In genomic region chr12:70812124-70812523, GRCh38 we compare ENCODE assay signal across 22 cellular contexts.
A peak's percentile ranks its signal among the peaks of the same experiment; 100 is the strongest.
DNase-seq lines count a peak whose midpoint lies in the region; ATAC-seq and TF ChIP-seq lines count a peak whose summit lies in the region.
"Had no signal": no experiment of that assay in that cellular context is flagged by ENCODE, and none has a peak within 500 bp of the region (broad histone marks: within the 10 kb centered on the region; RNA-seq: fewer than 3 reads in every experiment).

No MANE protein-coding gene starts in this region.

- H3K4me1 ChIP-seq in OCI-LY3 (ENCODE audit: low read length) (peaks cover 9% of the 10 kb centered on the region), right lobe of liver (no peaks in the 10 kb centered on the region)
- H3K4me1 ChIP-seq: pancreas had no signal

- H3K4me3 ChIP-seq in OCI-LY3 (ENCODE audit: low read length), result no peak overlapping the region
- no peak overlapping the region for H3K4me3 ChIP-seq in right lobe of liver
- H3K4me3 ChIP-seq: pancreas, skin epidermis had no signal

- WGBS in right lobe of liver (ENCODE audit: insufficient coverage, low coverage, low lambda C conversion rate, missing lambda C conversion rate), result 19% methylated on average over 3 of the region's 3 CpGs

- H2AFZ ChIP-seq in OCI-LY3 (ENCODE audit: low read depth, low read length), result no peak overlapping the region

- no peak overlapping the region for H3K9ac ChIP-seq in OCI-LY3 (ENCODE audit: low read length)

- TF ChIP-seq CTCF in OCI-LY3 (IDR thresholded peaks at IDR 0.05; ENCODE audit: low read depth, low read length) (no peak), right lobe of liver (IDR thresholded peaks at IDR 0.05) (no peak)

- intact Hi-C loops in right lobe of liver (cut with DNase I), result no loop called here

- ATAC-seq in GM18861 (IDR thresholded peaks at IDR 0.05; ENCODE audit: unreplicated experiment) (peak; percentile 89), GM21786 (IDR thresholded peaks at IDR 0.05; ENCODE audit: unreplicated experiment) (peak; percentile 75), right lobe of liver (peak; percentile 82 to 91 (median 84)), HG03565 (IDR thresholded peaks at IDR 0.05; ENCODE audit: unreplicated experiment) (no peak)
- ATAC-seq: foreskin keratinocyte, left ventricle myocardium superior had no signal

- H3K27ac ChIP-seq in OCI-LY3 (ENCODE audit: low read length), result no peak overlapping the region
- H3K27ac ChIP-seq in right lobe of liver, result no peak overlapping the region
- H3K27ac ChIP-seq: foreskin keratinocyte, pancreas, skin epidermis, WERI-Rb-1 had no signal

- H3K27me3 ChIP-seq in OCI-LY3 (ENCODE audit: low read depth, low read length), result no peaks in the 10 kb centered on the region; the same call in none of the 2 replicates
- no peaks in the 10 kb centered on the region for H3K27me3 ChIP-seq in right lobe of liver
- H3K27me3 ChIP-seq: foreskin keratinocyte, pancreas had no signal

- H3K36me3 ChIP-seq in OCI-LY3 (replicated peaks; ENCODE audit: low read depth, low read length) (no peaks in the 10 kb centered on the region), right lobe of liver (no peaks in the 10 kb centered on the region)
- H3K36me3 ChIP-seq: pancreas, WERI-Rb-1 had no signal

- no peaks in the 10 kb centered on the region for H3K79me2 ChIP-seq in OCI-LY3 (ENCODE audit: low read length)

- H3K9me3 ChIP-seq in OCI-LY3 (ENCODE audit: insufficient read depth, low read length) (no peaks in the 10 kb centered on the region), right lobe of liver (no peaks in the 10 kb centered on the region)
- H3K9me3 ChIP-seq: pancreas had no signal

- no peak for TF ChIP-seq POLR2A in right lobe of liver (IDR thresholded peaks at IDR 0.05)

- DNase-seq in right lobe of liver (peak in 2 of 3 donors; percentile 28 to 75), NCI-H526 (lab: John Stamatoyannopoulos, UW) (no peak), NCI-H1930 (lab: John Stamatoyannopoulos, UW) (no peak), NK-92 (lab: John Stamatoyannopoulos, UW; ENCODE audit: unreplicated experiment) (no peak)
- DNase-seq: activated CD4-positive, alpha-beta memory T cell treated with anti-CD3 and anti-CD28 coated beads, Interleukin-2, amount 10 ng/mL, durations not matched to agents 7 days and 5 days; activated T-cell treated with anti-CD3 and anti-CD28 coated beads, Interleukin-2, amount 50 U/mL, for 24 hours; CD4-positive, alpha-beta T cell; foreskin keratinocyte; Kasumi-1; left ventricle myocardium superior; NCI-H2171; NCI-H82; pancreas; stimulated activated CD4-positive, alpha-beta T cell treated with anti-CD3 and anti-CD28 coated beads, Interleukin-4, amount 100 ng/mL, for 24 hours; substantia nigra; T-helper 1 cell; WERI-Rb-1 had no signal

- H3K4me2 ChIP-seq in OCI-LY3 (ENCODE audit: low read length), result 0 out of 2 replicates have a peak overlapping the region, but pooled peaks have one; percentile 10

- H4K20me1 ChIP-seq in OCI-LY3 (ENCODE audit: insufficient read depth, low read length), result no peaks in the 10 kb centered on the region

Comparison
In these comparisons a context has a peak if more than half of its experiments do, and no peak if none do; other contexts are left out.
1. DNase-seq: peak in right lobe of liver (2 of 3); none in NCI-H526 (0 of 2), NCI-H1930 (0 of 2) and NK-92 (single experiment).